In genomic region chr11:61781585-61781984, GRCh38 we compare ENCODE assay signal across 17 cellular contexts. TPM values are rescaled to one million over a fixed set of nuclear protein-coding genes. Genes with fewer than 3 reads are reported as not detected.
"Had no signal": no experiment of that assay in that cellular context is flagged by ENCODE, and none has a peak within 500 bp of the region (broad histone marks: within the 10 kb centered on the region; RNA-seq: fewer than 3 reads in every experiment).

No MANE protein-coding gene starts in this region.

- H3K27me3 Mint-ChIP-seq: naive thymus-derived CD8-positive, alpha-beta T cell had no signal

- H3K9me3 Mint-ChIP-seq: naive thymus-derived CD8-positive, alpha-beta T cell had no signal

- H3K4me3 ChIP-seq: dorsolateral prefrontal cortex, heart left ventricle, mucosa of descending colon, psoas muscle, sigmoid colon, skin epidermis, stomach, tibial artery had no signal

- DNase-seq: central memory CD4-positive, alpha-beta T cell; cortex of kidney; effector memory CD4-positive, alpha-beta T cell; hippocampal formation; mesendoderm; naive thymus-derived CD8-positive, alpha-beta T cell; retina; sigmoid colon; stimulated activated naive CD4-positive, alpha-beta T cell; stomach; tibial artery had no signal

- H3K27ac ChIP-seq: heart left ventricle, neutrophil, psoas muscle, sigmoid colon, skin epidermis, stomach, tibial artery had no signal

- H3K4me3 Mint-ChIP-seq: naive thymus-derived CD8-positive, alpha-beta T cell had no signal

- H3K9me3 ChIP-seq: heart left ventricle, mucosa of descending colon, neutrophil, psoas muscle, sigmoid colon, stomach, tibial artery had no signal

RNA-seq across cellular contexts. Expression of gene FADS2, which starts 46.5 kb away (rescaled TPM):
- total RNA-seq: naive thymus-derived CD8-positive, alpha-beta T cell had no signal
